In genomic region chr5:79563247-79563590, GRCh38 we compare ENCODE assay signal across 17 cellular contexts. TPM values are rescaled to one million over a fixed set of nuclear protein-coding genes. Genes with fewer than 3 reads are reported as not detected.
DNase-seq lines count a peak whose midpoint lies in the region; ATAC-seq and TF ChIP-seq lines count a peak whose summit lies in the region.
"Had no signal": no experiment of that assay in that cellular context is flagged by ENCODE, and none has a peak within 500 bp of the region (broad histone marks: within the 10 kb centered on the region; RNA-seq: fewer than 3 reads in every experiment).

No MANE protein-coding gene starts in this region.

- intact Hi-C loops in activated CD8-positive, alpha-beta T cell treated with anti-CD3 and anti-CD28 coated beads for 36 hours (cut with micrococcal nuclease), result loop anchor here (5.0 kb wide), 1 partner anchor 49 kb away; the partner anchor contains the start of gene TENT2

- H3K9me3 ChIP-seq in BLaER1 (no peaks in the 10 kb centered on the region), SK-N-MC (ENCODE audit: low read depth, low read length) (no peaks in the 10 kb centered on the region), iPS-18a (ENCODE audit: control insufficient read depth, low read depth, low read length) (no peaks in the 10 kb centered on the region)

- CTCF ChIA-PET in activated CD8-positive, alpha-beta T cell treated with anti-CD3 and anti-CD28 coated beads for 36 hours (lab: Charles Lee), result interaction anchor here (2.5 kb wide), 1 partner anchor 13 kb away, joined by 7 read pairs; no protein-coding TSS in a partner anchor
- CTCF ChIA-PET in activated CD8-positive, alpha-beta T cell treated with anti-CD3 and anti-CD28 coated beads, Interleukin-2, amount 10 ng/mL, durations not matched to agents 7 days and 5 days (lab: Charles Lee), result interaction anchor here (0.7 to 1.0 kb wide), 2 partner anchors 140 to 526 kb away, joined by 3 read pairs; no protein-coding TSS in a partner anchor

- peak overlapping the region; percentile 99 for H3K27ac Mint-ChIP-seq in activated CD8-positive, alpha-beta T cell treated with anti-CD3 and anti-CD28 coated beads for 36 hours
- no peak overlapping the region for H3K27ac Mint-ChIP-seq in activated CD8-positive, alpha-beta T cell treated with anti-CD3 and anti-CD28 coated beads, Interleukin-2, amount 10 ng/mL, durations not matched to agents 7 days and 5 days
- H3K27ac Mint-ChIP-seq: IgD-negative memory B cell had no signal

- no peaks in the 10 kb centered on the region for H3K27me3 Mint-ChIP-seq in activated CD8-positive, alpha-beta T cell treated with anti-CD3 and anti-CD28 coated beads for 36 hours
- H3K27me3 Mint-ChIP-seq in activated CD8-positive, alpha-beta T cell treated with anti-CD3 and anti-CD28 coated beads, Interleukin-2, amount 10 ng/mL, durations not matched to agents 7 days and 5 days (ENCODE audit: low read depth), result no peaks in the 10 kb centered on the region

- POLR2A ChIA-PET in activated CD8-positive, alpha-beta T cell treated with anti-CD3 and anti-CD28 coated beads for 36 hours (lab: Charles Lee), result interaction anchor here (2.9 kb wide), 1 partner anchor 49 kb away, joined by 14 read pairs; the partner anchor contains the start of gene TENT2
- POLR2A ChIA-PET in activated CD8-positive, alpha-beta T cell treated with anti-CD3 and anti-CD28 coated beads, Interleukin-2, amount 10 ng/mL, durations not matched to agents 7 days and 5 days (lab: Charles Lee), result interaction anchor here (1.0 kb wide), 1 partner anchor 50 kb away, joined by 3 read pairs; no protein-coding TSS in a partner anchor

- H3K9me3 Mint-ChIP-seq in activated CD8-positive, alpha-beta T cell treated with anti-CD3 and anti-CD28 coated beads for 36 hours, result peaks cover 12% of the 10 kb centered on the region
- peaks cover 11% of the 10 kb centered on the region for H3K9me3 Mint-ChIP-seq in activated CD8-positive, alpha-beta T cell treated with anti-CD3 and anti-CD28 coated beads, Interleukin-2, amount 10 ng/mL, durations not matched to agents 7 days and 5 days (ENCODE audit: insufficient read depth)
- H3K9me3 Mint-ChIP-seq: IgD-negative memory B cell had no signal

- H3K27me3 ChIP-seq in BLaER1 (no peaks in the 10 kb centered on the region), iPS-18a (ENCODE audit: control insufficient read depth, insufficient read depth, low read length) (no peaks in the 10 kb centered on the region)

- H3K27ac ChIP-seq in BLaER1 (peak overlapping the region; percentile 5; the same call in 1 of the 2 replicates), SK-N-MC (peak overlapping the region; percentile 85), iPS-18a (ENCODE audit: low read length) (no peak overlapping the region)

- H3K4me3 ChIP-seq in BLaER1 (no peak overlapping the region), SK-N-MC (peak overlapping the region; percentile 48), iPS-18a (ENCODE audit: low read length) (peak overlapping the region; percentile 3)

- no peak overlapping the region; the same call in 1 of the 2 replicates for H3K9ac ChIP-seq in BLaER1
- H3K9ac ChIP-seq in SK-N-MC (ENCODE audit: insufficient read length), result no peak overlapping the region
- H3K9ac ChIP-seq in iPS-18a (ENCODE audit: low read length), result no peak overlapping the region

- H3K36me3 ChIP-seq in BLaER1 (no peaks in the 10 kb centered on the region), SK-N-MC (ENCODE audit: insufficient read depth, low read length) (no peaks in the 10 kb centered on the region), iPS-18a (ENCODE audit: control insufficient read depth, low read depth, low read length) (no peaks in the 10 kb centered on the region)

- no peak overlapping the region for H3K4me3 Mint-ChIP-seq in activated CD8-positive, alpha-beta T cell treated with anti-CD3 and anti-CD28 coated beads for 36 hours
- H3K4me3 Mint-ChIP-seq in activated CD8-positive, alpha-beta T cell treated with anti-CD3 and anti-CD28 coated beads, Interleukin-2, amount 10 ng/mL, durations not matched to agents 7 days and 5 days, result no peak overlapping the region
- H3K4me3 Mint-ChIP-seq: IgD-negative memory B cell had no signal

- H4K20me1 ChIP-seq in BLaER1, result no peaks in the 10 kb centered on the region

- peaks cover 21% of the 10 kb centered on the region for H3K36me3 Mint-ChIP-seq in activated CD8-positive, alpha-beta T cell treated with anti-CD3 and anti-CD28 coated beads for 36 hours (ENCODE audit: low read depth)
- peaks cover 22% of the 10 kb centered on the region for H3K36me3 Mint-ChIP-seq in activated CD8-positive, alpha-beta T cell treated with anti-CD3 and anti-CD28 coated beads, Interleukin-2, amount 10 ng/mL, durations not matched to agents 7 days and 5 days (ENCODE audit: low read depth)
- H3K36me3 Mint-ChIP-seq: IgD-negative memory B cell had no signal

- H3K4me1 ChIP-seq in BLaER1 (peaks cover 64% of the 10 kb centered on the region), iPS-18a (ENCODE audit: control insufficient read depth, low read depth, low read length) (peaks cover 19% of the 10 kb centered on the region)

- ATAC-seq in activated CD8-positive, alpha-beta T cell treated with anti-CD3 and anti-CD28 coated beads for 36 hours, result no peak
- no peak for ATAC-seq in activated CD8-positive, alpha-beta T cell treated with anti-CD3 and anti-CD28 coated beads, Interleukin-2, amount 10 ng/mL, durations not matched to agents 7 days and 5 days

- no peak for TF ChIP-seq CTCF in activated CD8-positive, alpha-beta T cell treated with anti-CD3 and anti-CD28 coated beads for 36 hours (IDR thresholded peaks at IDR 0.05)

- H3K4me2 ChIP-seq in BLaER1, result peak overlapping the region; percentile 75

- H3K4me1 Mint-ChIP-seq in activated CD8-positive, alpha-beta T cell treated with anti-CD3 and anti-CD28 coated beads for 36 hours (ENCODE audit: low read depth), result peaks cover 38% of the 10 kb centered on the region
- H3K4me1 Mint-ChIP-seq in activated CD8-positive, alpha-beta T cell treated with anti-CD3 and anti-CD28 coated beads, Interleukin-2, amount 10 ng/mL, durations not matched to agents 7 days and 5 days (ENCODE audit: low read depth), result peaks cover 36% of the 10 kb centered on the region

- DNase-seq in activated CD8-positive, alpha-beta T cell treated with anti-CD3 and anti-CD28 coated beads for 36 hours, result peak; percentile 15
- DNase-seq in activated CD8-positive, alpha-beta T cell treated with anti-CD3 and anti-CD28 coated beads, Interleukin-2, amount 10 ng/mL, durations not matched to agents 7 days and 5 days, result no peak
- DNase-seq in SK-N-MC (ENCODE audit: low read depth, low spot score), result no peak
- no peak for DNase-seq in HCEC 1CT
- no peak for DNase-seq in D341Med (ENCODE audit: low spot score)
- DNase-seq in iPS-NIHi7 (ENCODE audit: extremely low spot score), result no peak
- DNase-seq: COR-L47, DMS153, Kasumi-1, MM.1S, NCI-H1105, NCI-H1694, NCI-H2227 treated with DMSO at 0.1 percent for 48 hours, NCI-H524 had no signal

RNA-seq across cellular contexts. Expression of gene TENT2, which starts 49.0 kb away (rescaled TPM):
- 10 to 100 TPM; 70.2 to 71.8 TPM for total RNA-seq in activated CD8-positive, alpha-beta T cell treated with anti-CD3 and anti-CD28 coated beads for 36 hours
- 10 to 100 TPM; 73.5 to 78.7 TPM for total RNA-seq in activated CD8-positive, alpha-beta T cell treated with anti-CD3 and anti-CD28 coated beads, Interleukin-2, amount 10 ng/mL, durations not matched to agents 7 days and 5 days

RNA-seq across cellular contexts. Expression of gene HOMER1, which starts 49.3 kb away (rescaled TPM):
- total RNA-seq in activated CD8-positive, alpha-beta T cell treated with anti-CD3 and anti-CD28 coated beads for 36 hours, result 10 to 100 TPM; 11.4 to 13.7 TPM
- 1 to 10 TPM; 2.4 to 3.1 TPM for total RNA-seq in activated CD8-positive, alpha-beta T cell treated with anti-CD3 and anti-CD28 coated beads, Interleukin-2, amount 10 ng/mL, durations not matched to agents 7 days and 5 days
